Comparison of ENCODE assay signal across 8 cellular contexts in genomic region chr12:50597200-50598195, GRCh38.
DNase-seq lines count a peak whose midpoint lies in the region; ATAC-seq lines count a peak whose summit lies in the region.

No MANE protein-coding gene starts in this region.

- H3K4me3 Mint-ChIP-seq in activated naive CD4-positive, alpha-beta T cell treated with anti-CD3 and anti-CD28 coated beads, Interleukin-2, amount 50 U/mL, for 24 hours, result peak overlapping the region; percentile 31

- H3K27me3 Mint-ChIP-seq in activated naive CD4-positive, alpha-beta T cell treated with anti-CD3 and anti-CD28 coated beads, Interleukin-2, amount 50 U/mL, for 24 hours, result no peaks in the 10 kb centered on the region

- H3K36me3 Mint-ChIP-seq in activated naive CD4-positive, alpha-beta T cell treated with anti-CD3 and anti-CD28 coated beads, Interleukin-2, amount 50 U/mL, for 24 hours, result peaks cover 11% of the 10 kb centered on the region

- peak overlapping the region; percentile 53 for H3K27ac Mint-ChIP-seq in activated naive CD4-positive, alpha-beta T cell treated with anti-CD3 and anti-CD28 coated beads, Interleukin-2, amount 50 U/mL, for 24 hours

- ATAC-seq in GM18499 (IDR thresholded peaks at IDR 0.05; ENCODE audit: insufficient read depth, unreplicated experiment) (peak; percentile 66), HG02852 (IDR thresholded peaks at IDR 0.05; ENCODE audit: unreplicated experiment) (peak; percentile 73)

- peaks cover 74% of the 10 kb centered on the region for H3K4me1 Mint-ChIP-seq in activated naive CD4-positive, alpha-beta T cell treated with anti-CD3 and anti-CD28 coated beads, Interleukin-2, amount 50 U/mL, for 24 hours

- H3K9me3 Mint-ChIP-seq in activated naive CD4-positive, alpha-beta T cell treated with anti-CD3 and anti-CD28 coated beads, Interleukin-2, amount 50 U/mL, for 24 hours, result no peaks in the 10 kb centered on the region

- peak; percentile 82 for DNase-seq in RPMI7951 (ENCODE audit: low read depth)
- DNase-seq in islet precursor cell, result peak; percentile 78
- DNase-seq in stimulated activated CD8-positive, alpha-beta memory T cell treated with anti-CD3 and anti-CD28 coated beads, Interleukin-15, amount 100 ng/mL, for 24 hours (ENCODE audit: low read depth), result peak; percentile 4
- no peak for DNase-seq in NK-92 (lab: John Stamatoyannopoulos, UW; ENCODE audit: unreplicated experiment)
- DNase-seq in NCI-H2227 treated with DMSO at 0.1 percent for 48 hours (lab: John Stamatoyannopoulos, UW), result no peak

Comparison
In these comparisons a context has a peak if more than half of its experiments do, and no peak if none do; other contexts are left out.
1. DNase-seq: peak in RPMI7951 (single experiment), islet precursor cell (single experiment) and stimulated activated CD8-positive, alpha-beta memory T cell treated with anti-CD3 and anti-CD28 coated beads, Interleukin-15, amount 100 ng/mL, for 24 hours (single experiment); none in NK-92 (single experiment) and NCI-H2227 treated with DMSO at 0.1 percent for 48 hours (single experiment).